ENCODE assay signal across 19 cellular contexts in genomic region chr7:151117565-151117964, GRCh38. TPM values are rescaled to one million over a fixed set of nuclear protein-coding genes. Genes with fewer than 3 reads are reported as not detected.
A peak's percentile ranks its signal among the peaks of the same experiment; 100 is the strongest.
DNase-seq lines count a peak whose midpoint lies in the region; TF ChIP-seq lines count a peak whose summit lies in the region.
"Had no signal": no experiment of that assay in that cellular context is flagged by ENCODE, and none has a peak within 500 bp of the region (broad histone marks: within the 10 kb centered on the region; RNA-seq: fewer than 3 reads in every experiment).

No MANE protein-coding gene starts in this region.

- TF ChIP-seq CTCF in OCI-LY1 (IDR thresholded peaks at IDR 0.05; ENCODE audit: low read length), result no peak

- H2BK120ac ChIP-seq in neuronal stem cell (ENCODE audit: low read depth, low read length), result peak overlapping the region; percentile 81

- H4K20me1 ChIP-seq in OCI-LY1 (ENCODE audit: insufficient read depth, low read length), result no peaks in the 10 kb centered on the region

- no peak overlapping the region for H4K8ac ChIP-seq in neuronal stem cell (ENCODE audit: low read depth, low read length)

- no peaks in the 10 kb centered on the region for H3K9me3 ChIP-seq in OCI-LY1 (ENCODE audit: low read length)
- H3K9me3 ChIP-seq in neuronal stem cell (replicated peaks in 1 of 2; ENCODE audit: control insufficient read depth in 2 of 2, insufficient read depth in 1 of 2, low read depth in 1 of 2, low read length in 2 of 2), result peaks cover 0 to 1% of the 10 kb centered on the region in 2 donors
- H3K9me3 ChIP-seq: Caco-2, thyroid gland had no signal

- H3K27ac ChIP-seq in OCI-LY1 (ENCODE audit: low read depth, low read length, poor library complexity, severe bottlenecking), result no peak overlapping the region
- no peak overlapping the region for H3K27ac ChIP-seq in neuronal stem cell (replicated peaks; ENCODE audit: low read length)
- H3K27ac ChIP-seq: cardiac muscle cell had no signal

- no peak overlapping the region for H3K4me3 Mint-ChIP-seq in activated CD4-positive, alpha-beta T cell treated with anti-CD3 and anti-CD28 coated beads, Interleukin-2, amount 10 ng/mL, durations not matched to agents 24 days and 14 days

- intact Hi-C loops in activated CD4-positive, alpha-beta T cell treated with anti-CD3 and anti-CD28 coated beads, Interleukin-2, amount 10 ng/mL, durations not matched to agents 24 days and 14 days (cut with micrococcal nuclease), result loop anchor here (10.0 kb wide), 1 partner anchor 143 kb away; the partner anchor contains the start of gene KCNH2

- H3K4me1 ChIP-seq in OCI-LY1 (ENCODE audit: insufficient read depth, low read length, severe bottlenecking), result peaks cover 9% of the 10 kb centered on the region
- peaks cover 11 to 21% of the 10 kb centered on the region in 2 donors for H3K4me1 ChIP-seq in neuronal stem cell (ENCODE audit: control insufficient read depth in 2 of 2, insufficient read depth in 1 of 2, low read depth in 1 of 2, low read length in 2 of 2)

- no peak overlapping the region for H2AFZ ChIP-seq in OCI-LY1 (ENCODE audit: low read length)
- H2AFZ ChIP-seq in neuronal stem cell (ENCODE audit: low read length), result no peak overlapping the region

- no peak overlapping the region for H4K91ac ChIP-seq in neuronal stem cell (ENCODE audit: low read depth, low read length, poor library complexity)

- H3K27me3 ChIP-seq in OCI-LY1 (ENCODE audit: insufficient read depth, low read length), result 0 out of 2 replicates have a peak, but pooled peaks cover under 1% of the 10 kb centered on the region
- H3K27me3 ChIP-seq in neuronal stem cell (ENCODE audit: control insufficient read depth in 3 of 3, insufficient read depth in 3 of 3, low read depth in 1 of 3, low read length in 3 of 3), result peaks cover 0 to 3% (median 0%) of the 10 kb centered on the region in 3 experiments
- H3K27me3 ChIP-seq: cardiac muscle cell, thyroid gland had no signal

- H3K79me1 ChIP-seq in neuronal stem cell (ENCODE audit: low read depth, low read length), result peaks cover 37% of the 10 kb centered on the region

- no CpG with 5 or more reads among the region's 12 CpGs for WGBS in neuronal stem cell (ENCODE audit: extremely low coverage in 2 of 2, insufficient read length in 2 of 2, insufficient replicate concordance in 1 of 2), 2 donors

- H3K4me1 Mint-ChIP-seq in activated CD4-positive, alpha-beta T cell treated with anti-CD3 and anti-CD28 coated beads, Interleukin-2, amount 10 ng/mL, durations not matched to agents 24 days and 14 days, result no peaks in the 10 kb centered on the region

- peak overlapping the region; percentile 43 for H2AK5ac ChIP-seq in neuronal stem cell (ENCODE audit: low read depth, low read length)

- peak; percentile 34 for DNase-seq in activated CD4-positive, alpha-beta T cell treated with anti-CD3 and anti-CD28 coated beads for 1 hour
- no peak for DNase-seq in activated CD4-positive, alpha-beta T cell treated with anti-CD3 and anti-CD28 coated beads, Interleukin-2, amount 10 ng/mL, durations not matched to agents 24 days and 14 days
- DNase-seq in activated T-helper 1 cell treated with Interleukin-2 at 50 U/mL for 16 hours (ENCODE audit: low read depth), result peak; percentile 35
- no peak for DNase-seq in neuronal stem cell (ENCODE audit: low spot score)
- no peak for DNase-seq in NCI-H510A treated with DMSO at 0.1 percent for 48 hours (lab: John Stamatoyannopoulos, UW)
- DNase-seq in NCI-H2107 (lab: John Stamatoyannopoulos, UW), result no peak
- DNase-seq in anterior cingulate cortex (lab: John Stamatoyannopoulos, UW), result no peak
- DNase-seq: 8988T, Caco-2, left colon, NCI-H1092, PC-3, retina, thyroid gland had no signal

- no peak overlapping the region for H3K18ac ChIP-seq in neuronal stem cell (ENCODE audit: low read length)

- H3K9me3 Mint-ChIP-seq in activated CD4-positive, alpha-beta T cell treated with anti-CD3 and anti-CD28 coated beads, Interleukin-2, amount 10 ng/mL, durations not matched to agents 24 days and 14 days, result no peaks in the 10 kb centered on the region

- no peaks in the 10 kb centered on the region for H3K36me3 ChIP-seq in OCI-LY1 (ENCODE audit: insufficient read depth, low read length)
- H3K36me3 ChIP-seq in neuronal stem cell (replicated peaks in 1 of 2; ENCODE audit: control insufficient read depth in 2 of 2, insufficient read depth in 2 of 2, low read length in 2 of 2), result peaks cover 32 to 43% of the 10 kb centered on the region in 2 donors

- H3K4me2 ChIP-seq in OCI-LY1 (ENCODE audit: low read length) (peak overlapping the region; percentile 5; the same call in 1 of the 2 replicates), neuronal stem cell (ENCODE audit: insufficient read depth, low read length, poor library complexity, severe bottlenecking) (no peak overlapping the region)

- no peaks in the 10 kb centered on the region for H3K79me2 ChIP-seq in OCI-LY1 (ENCODE audit: insufficient read depth, low read length)

- no peaks in the 10 kb centered on the region for H3F3A ChIP-seq in OCI-LY1 (ENCODE audit: insufficient read depth, low read length)

- H2BK12ac ChIP-seq in neuronal stem cell (ENCODE audit: low read length), result no peak overlapping the region

- peak overlapping the region; percentile 14 for H3K4me3 ChIP-seq in OCI-LY1 (ENCODE audit: low read depth, low read length, poor library complexity, severe bottlenecking)
- H3K4me3 ChIP-seq in neuronal stem cell (ENCODE audit: low read length in 2 of 2), result no peak overlapping the region
- H3K4me3 ChIP-seq: cardiac muscle cell, thyroid gland had no signal

- H3K23ac ChIP-seq in neuronal stem cell (ENCODE audit: low read depth, low read length, poor library complexity), result no peak overlapping the region

- H3K14ac ChIP-seq in neuronal stem cell (ENCODE audit: low read length), result no peak overlapping the region

- no peak overlapping the region for H2BK15ac ChIP-seq in neuronal stem cell (ENCODE audit: low read length)

- H3K9ac ChIP-seq in OCI-LY1 (ENCODE audit: low read length) (no peak overlapping the region), neuronal stem cell (ENCODE audit: low read depth, low read length, poor library complexity) (peak overlapping the region; percentile 21)

- no peak overlapping the region for H3K4ac ChIP-seq in neuronal stem cell (ENCODE audit: low read length)

- H2BK5ac ChIP-seq in neuronal stem cell (ENCODE audit: low read length), result no peak overlapping the region

- H3K27ac Mint-ChIP-seq in activated CD4-positive, alpha-beta T cell treated with anti-CD3 and anti-CD28 coated beads, Interleukin-2, amount 10 ng/mL, durations not matched to agents 24 days and 14 days, result no peak overlapping the region

- peaks cover 12% of the 10 kb centered on the region for H3K36me3 Mint-ChIP-seq in activated CD4-positive, alpha-beta T cell treated with anti-CD3 and anti-CD28 coated beads, Interleukin-2, amount 10 ng/mL, durations not matched to agents 24 days and 14 days (ENCODE audit: low read depth)

- H3K9me2 ChIP-seq in OCI-LY1 (ENCODE audit: low read depth, low read length), result no peaks in the 10 kb centered on the region

- H3K27me3 Mint-ChIP-seq in activated CD4-positive, alpha-beta T cell treated with anti-CD3 and anti-CD28 coated beads, Interleukin-2, amount 10 ng/mL, durations not matched to agents 24 days and 14 days, result peaks cover 16% of the 10 kb centered on the region

RNA-seq across cellular contexts. Expression of gene AGAP3, which starts 31.3 kb away (rescaled TPM):
- total RNA-seq in activated CD4-positive, alpha-beta T cell treated with anti-CD3 and anti-CD28 coated beads, Interleukin-2, amount 10 ng/mL, durations not matched to agents 24 days and 14 days, result 54.3 and 60.0 TPM in 2 replicates
- polyA plus RNA-seq in neuronal stem cell (2013, experiment 1 of 2), result 45.7 TPM
- 45.5 TPM for polyA plus RNA-seq in neuronal stem cell (2013, experiment 2 of 2)

RNA-seq across cellular contexts. Expression of gene TMUB1, which starts 34.3 kb away (rescaled TPM):
- total RNA-seq in activated CD4-positive, alpha-beta T cell treated with anti-CD3 and anti-CD28 coated beads, Interleukin-2, amount 10 ng/mL, durations not matched to agents 24 days and 14 days, result 53.8 and 59.2 TPM in 2 replicates
- 45.7 TPM for polyA plus RNA-seq in neuronal stem cell (2013, experiment 1 of 2)
- 44.8 TPM for polyA plus RNA-seq in neuronal stem cell (2013, experiment 2 of 2)

RNA-seq across cellular contexts. Expression of gene FASTK, which starts 37.0 kb away (rescaled TPM):
- 90.8 and 92.3 TPM in 2 replicates for total RNA-seq in activated CD4-positive, alpha-beta T cell treated with anti-CD3 and anti-CD28 coated beads, Interleukin-2, amount 10 ng/mL, durations not matched to agents 24 days and 14 days
- 40.4 TPM for polyA plus RNA-seq in neuronal stem cell (2013, experiment 1 of 2)
- 40.8 TPM for polyA plus RNA-seq in neuronal stem cell (2013, experiment 2 of 2)

RNA-seq across cellular contexts. Expression of gene GBX1, which starts 49.9 kb away (rescaled TPM):
- not detected in 2 replicates for total RNA-seq in activated CD4-positive, alpha-beta T cell treated with anti-CD3 and anti-CD28 coated beads, Interleukin-2, amount 10 ng/mL, durations not matched to agents 24 days and 14 days
- 0.10 TPM for polyA plus RNA-seq in neuronal stem cell (2013, experiment 1 of 2)
- 0.07 TPM for polyA plus RNA-seq in neuronal stem cell (2013, experiment 2 of 2)
- total RNA-seq: Caco-2; endothelial cell of umbilical vein; left colon; NCI-H460; PC-3; T-helper 1 cell treated with Interleukin-12 subunit alpha and Interleukin-12 subunit beta and Interleukin-4 antibody, amounts not matched to agents 30 ng/mL and 1 ng/mL, for 36 hours; thyroid gland had no signal
- polyA plus RNA-seq: endothelial cell of umbilical vein had no signal

RNA-seq across cellular contexts. Expression of gene SLC4A2, which starts 58.2 kb away (rescaled TPM):
- total RNA-seq in activated CD4-positive, alpha-beta T cell treated with anti-CD3 and anti-CD28 coated beads, Interleukin-2, amount 10 ng/mL, durations not matched to agents 24 days and 14 days, result 115 and 127 TPM in 2 replicates
- 47.2 TPM for polyA plus RNA-seq in neuronal stem cell (2013, experiment 1 of 2)
- polyA plus RNA-seq in neuronal stem cell (2013, experiment 2 of 2), result 44.5 TPM

Comparison
In these comparisons a context has a peak if more than half of its experiments do, and no peak if none do; other contexts are left out.
1. DNase-seq: peak in activated CD4-positive, alpha-beta T cell treated with anti-CD3 and anti-CD28 coated beads for 1 hour (single experiment) and activated T-helper 1 cell treated with Interleukin-2 at 50 U/mL for 16 hours (single experiment); none in activated CD4-positive, alpha-beta T cell treated with anti-CD3 and anti-CD28 coated beads, Interleukin-2, amount 10 ng/mL, durations not matched to agents 24 days and 14 days (single experiment), neuronal stem cell (single experiment), NCI-H510A treated with DMSO at 0.1 percent for 48 hours (single experiment), NCI-H2107 (single experiment) and anterior cingulate cortex (0 of 58).